ENCODE assay signal across 9 cellular contexts in the genomic region with DNA sequence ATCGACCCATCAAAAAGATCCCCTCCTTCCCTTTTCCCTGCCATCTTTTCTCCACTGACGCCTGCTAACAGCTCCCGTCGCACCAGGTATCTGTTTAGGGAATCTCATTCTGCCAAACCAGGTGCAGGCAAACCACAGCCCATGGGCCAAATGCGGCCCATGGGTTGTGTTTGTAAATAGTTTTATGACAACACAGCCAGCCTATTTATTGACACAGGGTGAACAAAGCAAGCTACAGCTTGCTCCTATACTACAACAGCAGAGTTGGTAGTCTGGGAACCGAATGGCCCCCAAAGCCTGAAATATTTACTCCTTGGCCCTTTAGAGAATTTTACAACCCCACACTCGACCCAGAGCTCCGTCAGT. TPM values are rescaled to one million over a fixed set of nuclear protein-coding genes. Genes with fewer than 3 reads are reported as not detected.
DNase-seq lines count a peak whose midpoint lies in the region; ATAC-seq and TF ChIP-seq lines count a peak whose summit lies in the region.
"Had no signal": no experiment of that assay in that cellular context is flagged by ENCODE, and none has a peak within 500 bp of the region (broad histone marks: within the 10 kb centered on the region; RNA-seq: fewer than 3 reads in every experiment).

No MANE protein-coding gene starts in this region.

- peaks cover 84% of the 10 kb centered on the region for H3K4me1 Mint-ChIP-seq in activated naive CD4-positive, alpha-beta T cell treated with anti-CD3 and anti-CD28 coated beads, Interleukin-2, amount 50 U/mL, for 24 hours

- peaks cover 18% of the 10 kb centered on the region for H3K36me3 Mint-ChIP-seq in activated naive CD4-positive, alpha-beta T cell treated with anti-CD3 and anti-CD28 coated beads, Interleukin-2, amount 50 U/mL, for 24 hours

- H3K27me3 ChIP-seq in colonic mucosa: no peaks in the 10 kb centered on the region
- H3K27me3 ChIP-seq: testis had no signal

- TF ChIP-seq CTCF in colonic mucosa (IDR thresholded peaks at IDR 0.05): no peak

- H3K4me3 ChIP-seq in colonic mucosa: no peak overlapping the region
- H3K4me3 ChIP-seq: testis had no signal

- H3K9me3 Mint-ChIP-seq in activated naive CD4-positive, alpha-beta T cell treated with anti-CD3 and anti-CD28 coated beads, Interleukin-2, amount 50 U/mL, for 24 hours: no peaks in the 10 kb centered on the region

- peak overlapping the region; percentile 91 for H3K27ac Mint-ChIP-seq in activated naive CD4-positive, alpha-beta T cell treated with anti-CD3 and anti-CD28 coated beads, Interleukin-2, amount 50 U/mL, for 24 hours

- H3K27ac ChIP-seq in colonic mucosa: peak overlapping the region; percentile 7
- peak overlapping the region; percentile 3 for H3K27ac ChIP-seq in substantia nigra (ENCODE audit: low read depth, low read length, poor library complexity, severe bottlenecking)
- H3K27ac ChIP-seq: testis had no signal

- no peaks in the 10 kb centered on the region for H3K27me3 Mint-ChIP-seq in activated naive CD4-positive, alpha-beta T cell treated with anti-CD3 and anti-CD28 coated beads, Interleukin-2, amount 50 U/mL, for 24 hours

- peak overlapping the region; percentile 80 for H3K4me3 Mint-ChIP-seq in activated naive CD4-positive, alpha-beta T cell treated with anti-CD3 and anti-CD28 coated beads, Interleukin-2, amount 50 U/mL, for 24 hours

- no peaks in the 10 kb centered on the region for H3K9me3 ChIP-seq in colonic mucosa
- H3K9me3 ChIP-seq: testis had no signal

- no peak for DNase-seq in activated naive CD4-positive, alpha-beta T cell (lab: John Stamatoyannopoulos, UW)
- DNase-seq in NCI-H345 (lab: John Stamatoyannopoulos, UW) (peak; percentile 71), colonic mucosa (no peak), substantia nigra (lab: John Stamatoyannopoulos, UW) (no peak), NCI-H2227 treated with DMSO at 0.1 percent for 48 hours (lab: John Stamatoyannopoulos, UW) (no peak), anterior cingulate cortex (lab: John Stamatoyannopoulos, UW) (no peak)
- DNase-seq: testis had no signal

- no peaks in the 10 kb centered on the region for H3K36me3 ChIP-seq in colonic mucosa

- no peaks in the 10 kb centered on the region for H3K4me1 ChIP-seq in colonic mucosa

- intact Hi-C loops in colonic mucosa (cut with DNase I): no loop called here

- H3K9ac ChIP-seq in colonic mucosa (ENCODE audit: low read depth in 2 of 2, low read length in 2 of 2): no peak overlapping the region

- no peak for ATAC-seq in HG03039 (IDR thresholded peaks at IDR 0.05; ENCODE audit: unreplicated experiment)

RNA-seq across cellular contexts. Expression of a gene that starts 16.4 kb away (rescaled TPM):
- 1 to 10 TPM; 5.8 to 7.3 TPM for total RNA-seq in colonic mucosa
